34 cellular contexts compared by ENCODE assay signal in genomic region chr13:28071424-28071823, GRCh38. TPM values are rescaled to one million over a fixed set of nuclear protein-coding genes. Genes with fewer than 3 reads are reported as not detected.
"Had no signal": no experiment of that assay in that cellular context is flagged by ENCODE, and none has a peak within 500 bp of the region (broad histone marks: within the 10 kb centered on the region; RNA-seq: fewer than 3 reads in every experiment).

No MANE protein-coding gene starts in this region.

- H3K36me3 ChIP-seq: esophagus squamous epithelium, gastroesophageal sphincter, heart right ventricle, WERI-Rb-1 had no signal

- H3K4me3 ChIP-seq: body of pancreas, esophagus squamous epithelium, gastroesophageal sphincter, heart right ventricle had no signal

- H3K27me3 ChIP-seq: body of pancreas, esophagus squamous epithelium, gastroesophageal sphincter had no signal

- FAIRE-seq: colon had no signal

- H3K4me1 ChIP-seq: body of pancreas, esophagus squamous epithelium, gastroesophageal sphincter, heart right ventricle had no signal

- ATAC-seq: activated CD4-positive, CD25-positive, alpha-beta regulatory T cell treated with anti-CD3 and anti-CD28 coated beads, Interleukin-2, amount 50 U/mL, for 24 hours; activated CD8-positive, alpha-beta T cell treated with anti-CD3 and anti-CD28 coated beads for 36 hours; activated T-cell treated with anti-CD3 and anti-CD28 coated beads, Interleukin-2, amount 50 U/mL, for 4 hours; activated T-helper 17 cell treated with anti-CD3 and anti-CD28 coated beads, Interleukin-2, amount 50 U/mL, for 72 hours; body of pancreas; effector memory CD8-positive, alpha-beta T cell; gastroesophageal sphincter; heart right ventricle; T-helper 17 cell had no signal

- DNase-seq: activated B cell treated with CpG ODN at 0.5 μM for 24 hours; activated CD4-positive, alpha-beta T cell treated with anti-CD3 and anti-CD28 coated beads for 48 hours; activated CD4-positive, alpha-beta T cell treated with anti-CD3 and anti-CD28 coated beads, Interleukin-2, amount 50 U/mL, for 1 hour; activated CD4-positive, alpha-beta T cell treated with anti-CD3 and anti-CD28 coated beads, Interleukin-2, amount 50 U/mL, for 48 hours; activated CD8-positive, alpha-beta memory T cell treated with anti-CD3 and anti-CD28 coated beads for 24 hours; activated CD8-positive, alpha-beta T cell treated with anti-CD3 and anti-CD28 coated beads for 36 hours; activated effector memory CD4-positive, alpha-beta T cell treated with Interleukin-2 at 50 U/mL for 16 hours; activated gamma-delta T cell treated with Interleukin-2 at 50 U/mL for 16 hours; activated naive CD4-positive, alpha-beta T cell treated with anti-CD3 and anti-CD28 coated beads, Interleukin-2, amount 50 U/mL, for 16 hours; activated naive CD4-positive, alpha-beta T cell treated with Interleukin-2 at 50 U/mL for 16 hours; activated T-cell treated with anti-CD3 and anti-CD28 coated beads, Interleukin-2, amount 50 U/mL, for 4 hours; amniotic stem cell; anterior cingulate cortex; body of pancreas; caudate nucleus; cortex of kidney; dermis blood vessel endothelial cell; effector CD4-positive, alpha-beta T cell; effector memory CD8-positive, alpha-beta T cell; erythroblast; esophagus squamous epithelium; foreskin melanocyte; heart right ventricle; T-helper 17 cell; T1000; WERI-Rb-1 had no signal

- H3K27ac ChIP-seq: body of pancreas, esophagus squamous epithelium, gastroesophageal sphincter, heart right ventricle, WERI-Rb-1 had no signal

- H3K9me3 ChIP-seq: body of pancreas, esophagus squamous epithelium, gastroesophageal sphincter, heart right ventricle had no signal

RNA-seq across cellular contexts. Expression of gene FLT3, which starts 29.0 kb away (rescaled TPM):
- total RNA-seq: activated CD8-positive, alpha-beta T cell treated with anti-CD3 and anti-CD28 coated beads for 36 hours; activated T-helper 17 cell treated with anti-CD3 and anti-CD28 coated beads, Interleukin-2, amount 50 U/mL, for 72 hours; chondrocyte; dermis blood vessel endothelial cell; fibroblast of lung; fibroblast of villous mesenchyme; glomerular endothelial cell had no signal
- polyA plus RNA-seq: fibroblast of lung had no signal
